ENCODE assay signal across 10 cellular contexts in the genomic region with DNA sequence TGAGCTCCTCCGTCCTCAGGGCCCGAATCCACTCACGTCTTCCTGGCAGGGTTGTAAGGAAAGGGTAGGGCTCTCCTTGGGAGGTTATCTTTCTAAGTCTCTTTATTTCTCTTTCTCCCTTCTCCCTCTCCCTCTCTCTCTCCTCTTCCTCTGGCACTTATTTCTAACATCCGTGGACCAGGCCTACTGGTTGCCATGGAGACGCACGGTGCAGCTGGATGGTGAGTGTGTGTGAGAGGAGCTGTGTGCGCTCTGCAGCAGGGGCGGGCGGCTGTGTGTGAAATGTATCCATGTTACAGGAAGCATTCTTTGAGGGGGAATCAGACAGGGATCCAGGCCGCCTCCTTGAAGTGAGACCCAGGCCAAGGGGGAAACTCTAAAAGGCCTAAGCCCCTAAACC. TPM values are rescaled to one million over a fixed set of nuclear protein-coding genes. Genes with fewer than 3 reads are reported as not detected.
A peak's percentile ranks its signal among the peaks of the same experiment; 100 is the strongest.
DNase-seq lines count a peak whose midpoint lies in the region; ATAC-seq, FAIRE-seq and TF ChIP-seq lines count a peak whose summit lies in the region.
"Had no signal": no experiment of that assay in that cellular context is flagged by ENCODE, and none has a peak within 500 bp of the region (broad histone marks: within the 10 kb centered on the region; RNA-seq: fewer than 3 reads in every experiment).

No MANE protein-coding gene starts in this region.

- ATAC-seq in HG02798 (IDR thresholded peaks at IDR 0.05; ENCODE audit: poor library complexity, unreplicated experiment): no peak

- no peaks in the 10 kb centered on the region for H3K9me3 Mint-ChIP-seq in activated T-helper 1 cell treated with anti-CD3 and anti-CD28 coated beads, Interleukin-12 subunit alpha, Interleukin-12 subunit beta, Interleukin-2, Interleukin-4 antibody, amounts not matched to agents 30 ng/mL and 10 ng/mL and 1 ng/mL, durations not matched to agents 14 hours and 24 hours and 36 hours
- H3K9me3 Mint-ChIP-seq: activated naive CD4-positive, alpha-beta T cell treated with anti-CD3 and anti-CD28 coated beads, Interleukin-2, amount 50 U/mL, for 24 hours had no signal

- no peaks in the 10 kb centered on the region for H3K36me3 Mint-ChIP-seq in activated T-helper 1 cell treated with anti-CD3 and anti-CD28 coated beads, Interleukin-12 subunit alpha, Interleukin-12 subunit beta, Interleukin-2, Interleukin-4 antibody, amounts not matched to agents 30 ng/mL and 10 ng/mL and 1 ng/mL, durations not matched to agents 14 hours and 24 hours and 36 hours (ENCODE audit: low read depth)
- H3K36me3 Mint-ChIP-seq: activated naive CD4-positive, alpha-beta T cell treated with anti-CD3 and anti-CD28 coated beads, Interleukin-2, amount 50 U/mL, for 24 hours had no signal

- H3K27me3 Mint-ChIP-seq in activated T-helper 1 cell treated with anti-CD3 and anti-CD28 coated beads, Interleukin-12 subunit alpha, Interleukin-12 subunit beta, Interleukin-2, Interleukin-4 antibody, amounts not matched to agents 30 ng/mL and 10 ng/mL and 1 ng/mL, durations not matched to agents 14 hours and 24 hours and 36 hours (ENCODE audit: insufficient read depth): peaks cover 17% of the 10 kb centered on the region

- peak in 10 of 14 donors; percentile 17 to 67 (median 46) for DNase-seq in C1 segment of cervical spinal cord (lab: John Stamatoyannopoulos, UW)
- DNase-seq in M059J (ENCODE audit: low read depth): peak; percentile 40
- no peak for DNase-seq in activated T-helper 1 cell treated with anti-CD3 and anti-CD28 coated beads, Interleukin-12 subunit alpha, Interleukin-12 subunit beta, Interleukin-2, Interleukin-4 antibody, amounts not matched to agents 30 ng/mL and 10 ng/mL and 1 ng/mL, durations not matched to agents 14 hours and 24 hours and 36 hours (ENCODE audit: low spot score)
- peak; percentile 50 for DNase-seq in kidney tubule cell (ENCODE audit: low spot score)
- no peak for DNase-seq in epidermal melanocyte (ENCODE audit: insufficient read length, low spot score)
- no peak for DNase-seq in T1000 (lab: John Stamatoyannopoulos, UW)
- no peak for DNase-seq in GM12891 (ENCODE audit: insufficient read length, low spot score)

- TF ChIP-seq POLR2A in GM12891 (IDR thresholded peaks at IDR 0.05; ENCODE audit: low read depth, low read length): no peak

- intact Hi-C loops in activated T-helper 1 cell treated with anti-CD3 and anti-CD28 coated beads, Interleukin-12 subunit alpha, Interleukin-12 subunit beta, Interleukin-2, Interleukin-4 antibody, amounts not matched to agents 30 ng/mL and 10 ng/mL and 1 ng/mL, durations not matched to agents 14 hours and 24 hours and 36 hours (cut with micrococcal nuclease): no loop called here

- peaks cover 20% of the 10 kb centered on the region for H3K4me1 Mint-ChIP-seq in activated T-helper 1 cell treated with anti-CD3 and anti-CD28 coated beads, Interleukin-12 subunit alpha, Interleukin-12 subunit beta, Interleukin-2, Interleukin-4 antibody, amounts not matched to agents 30 ng/mL and 10 ng/mL and 1 ng/mL, durations not matched to agents 14 hours and 24 hours and 36 hours (ENCODE audit: low read depth)

- no peak for FAIRE-seq in GM12891 (lab: Jason Lieb, UNC)
- FAIRE-seq: islet of Langerhans had no signal

- peak overlapping the region; percentile 69 for H3K27ac Mint-ChIP-seq in activated T-helper 1 cell treated with anti-CD3 and anti-CD28 coated beads, Interleukin-12 subunit alpha, Interleukin-12 subunit beta, Interleukin-2, Interleukin-4 antibody, amounts not matched to agents 30 ng/mL and 10 ng/mL and 1 ng/mL, durations not matched to agents 14 hours and 24 hours and 36 hours
- H3K27ac Mint-ChIP-seq: activated naive CD4-positive, alpha-beta T cell treated with anti-CD3 and anti-CD28 coated beads, Interleukin-2, amount 50 U/mL, for 24 hours had no signal

- no peak overlapping the region for H3K4me3 Mint-ChIP-seq in activated T-helper 1 cell treated with anti-CD3 and anti-CD28 coated beads, Interleukin-12 subunit alpha, Interleukin-12 subunit beta, Interleukin-2, Interleukin-4 antibody, amounts not matched to agents 30 ng/mL and 10 ng/mL and 1 ng/mL, durations not matched to agents 14 hours and 24 hours and 36 hours
- H3K4me3 Mint-ChIP-seq: activated naive CD4-positive, alpha-beta T cell treated with anti-CD3 and anti-CD28 coated beads, Interleukin-2, amount 50 U/mL, for 24 hours had no signal

TF ChIP-seq in GM12891, 5 proteins besides CTCF, POLR2A, EP300 and RAD21:
- TF ChIP-seq SPI1 (IDR thresholded peaks at IDR 0.05; ENCODE audit: low read depth, low read length) (no peak), POLR2AphosphoS5 (IDR thresholded peaks at IDR 0.05; ENCODE audit: low read depth, low read length) (no peak), PAX5 (IDR thresholded peaks at IDR 0.05; ENCODE audit: insufficient read depth, low read length, severe bottlenecking) (no peak), POU2F2 (IDR thresholded peaks at IDR 0.05; ENCODE audit: low read depth, low read length) (no peak), TAF1 (IDR thresholded peaks at IDR 0.05; ENCODE audit: low read depth, low read length) (no peak)

RNA-seq across cellular contexts. Expression of gene PCDH1, which starts 32.2 kb away (rescaled TPM):
- total RNA-seq in M059J (2014; rRNA removed; shearing (Covaris generic)): 4.9 and 5.4 TPM in 2 replicates
- total RNA-seq in activated T-helper 1 cell treated with anti-CD3 and anti-CD28 coated beads, Interleukin-12 subunit alpha, Interleukin-12 subunit beta, Interleukin-2, Interleukin-4 antibody, amounts not matched to agents 30 ng/mL and 10 ng/mL and 1 ng/mL, durations not matched to agents 14 hours and 24 hours and 36 hours: not detected in 2 replicates
- 0.15 TPM for polyA plus RNA-seq in GM12891 (2012; ENCODE audit: low read depth, missing spikeins)

Comparison
In these comparisons a context has a peak if more than half of its experiments do, and no peak if none do; other contexts are left out.
1. DNase-seq: peak in C1 segment of cervical spinal cord (10 of 14), M059J (single experiment) and kidney tubule cell (single experiment); none in activated T-helper 1 cell treated with anti-CD3 and anti-CD28 coated beads, Interleukin-12 subunit alpha, Interleukin-12 subunit beta, Interleukin-2, Interleukin-4 antibody, amounts not matched to agents 30 ng/mL and 10 ng/mL and 1 ng/mL, durations not matched to agents 14 hours and 24 hours and 36 hours (single experiment), epidermal melanocyte (single experiment), T1000 (single experiment) and GM12891 (single experiment).